In the genomic region with DNA sequence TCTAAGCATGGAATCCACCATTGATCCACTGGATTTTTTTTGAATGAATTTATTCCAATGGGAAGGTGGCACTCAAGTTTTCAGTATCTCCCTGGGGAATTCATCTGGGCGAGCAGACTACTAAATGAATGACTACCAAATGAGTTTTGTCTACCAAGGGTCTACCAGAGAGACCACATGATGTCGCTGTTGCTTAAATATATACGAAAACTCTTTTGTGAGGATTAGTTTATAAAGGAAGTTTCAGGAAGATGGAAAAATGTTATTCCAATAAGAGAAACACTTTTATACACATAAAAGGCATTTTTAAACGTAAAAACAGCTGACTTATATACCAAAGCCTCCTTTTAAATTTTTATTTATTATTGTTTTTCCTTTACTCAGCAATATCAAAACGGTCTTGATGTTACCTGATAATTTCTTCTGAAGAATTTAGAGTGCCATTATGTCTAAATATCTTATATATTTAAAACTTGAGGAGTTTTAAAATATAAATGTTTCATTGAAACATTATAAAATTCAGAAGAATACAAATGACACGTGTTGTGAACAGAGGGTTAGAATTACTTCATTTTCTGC, we compare ENCODE assay signal across 8 cellular contexts.
DNase-seq lines count a peak whose midpoint lies in the region; ATAC-seq, FAIRE-seq and TF ChIP-seq lines count a peak whose summit lies in the region.

No MANE protein-coding gene starts in this region.

- H3K4me1 ChIP-seq in colonic mucosa: no peaks in the 10 kb centered on the region

- TF ChIP-seq CTCF in D721Med (IDR thresholded peaks at IDR 0.05; ENCODE audit: insufficient read depth, missing control alignments) (peak; percentile 67), HFF-Myc (IDR thresholded peaks at IDR 0.05; ENCODE audit: low read depth, low read length, missing control alignments) (peak; percentile 58), colonic mucosa (IDR thresholded peaks at IDR 0.05) (peak; percentile 38)

- ATAC-seq in HG02840 (IDR thresholded peaks at IDR 0.05; ENCODE audit: low FRiP score, unreplicated experiment): no peak
- ATAC-seq in HG02610 (IDR thresholded peaks at IDR 0.05; ENCODE audit: unreplicated experiment): no peak

- intact Hi-C loops in colonic mucosa (cut with DNase I): loop anchor here (2.0 kb wide), 1 partner anchor 127 kb away; no protein-coding TSS in a partner anchor

- no peaks in the 10 kb centered on the region for H3K9me3 ChIP-seq in colonic mucosa

- no peak overlapping the region for H3K27ac ChIP-seq in colonic mucosa

- H3K4me3 ChIP-seq in HFF-Myc (replicated peaks; ENCODE audit: low read depth, low read length) (no peak overlapping the region), colonic mucosa (no peak overlapping the region)

- no peaks in the 10 kb centered on the region for H3K27me3 ChIP-seq in colonic mucosa

- no peak overlapping the region for H3K9ac ChIP-seq in colonic mucosa (ENCODE audit: low read depth in 2 of 2, low read length in 2 of 2)

- FAIRE-seq in D721Med (lab: Jason Lieb, UNC): peak; percentile 96

- no peaks in the 10 kb centered on the region for H3K36me3 ChIP-seq in colonic mucosa

- DNase-seq in D721Med (ENCODE audit: insufficient read length, low spot score) (no peak), HFF-Myc (ENCODE audit: extremely low read depth, low read depth) (peak; percentile 43), NCI-H748 treated with DMSO at 0.1 percent for 48 hours (lab: John Stamatoyannopoulos, UW) (peak; percentile 57), colonic mucosa (peak; percentile 23), middle frontal gyrus (ENCODE audit: extremely low spot score, low spot score) (peak; percentile 49), HPDE6-E6E7 (ENCODE audit: extremely low spot score) (no peak)

Comparison
In these comparisons a context has a peak if more than half of its experiments do, and no peak if none do; other contexts are left out.
1. DNase-seq: peak in HFF-Myc (single experiment), NCI-H748 treated with DMSO at 0.1 percent for 48 hours (single experiment), colonic mucosa (single experiment) and middle frontal gyrus (single experiment); none in D721Med (single experiment) and HPDE6-E6E7 (single experiment).
2. Peak in every context shown above with its lines, with median percentiles within 50 percentile points of each other: CTCF ChIP-seq.